14 cellular contexts compared by ENCODE assay signal in the genomic region with DNA sequence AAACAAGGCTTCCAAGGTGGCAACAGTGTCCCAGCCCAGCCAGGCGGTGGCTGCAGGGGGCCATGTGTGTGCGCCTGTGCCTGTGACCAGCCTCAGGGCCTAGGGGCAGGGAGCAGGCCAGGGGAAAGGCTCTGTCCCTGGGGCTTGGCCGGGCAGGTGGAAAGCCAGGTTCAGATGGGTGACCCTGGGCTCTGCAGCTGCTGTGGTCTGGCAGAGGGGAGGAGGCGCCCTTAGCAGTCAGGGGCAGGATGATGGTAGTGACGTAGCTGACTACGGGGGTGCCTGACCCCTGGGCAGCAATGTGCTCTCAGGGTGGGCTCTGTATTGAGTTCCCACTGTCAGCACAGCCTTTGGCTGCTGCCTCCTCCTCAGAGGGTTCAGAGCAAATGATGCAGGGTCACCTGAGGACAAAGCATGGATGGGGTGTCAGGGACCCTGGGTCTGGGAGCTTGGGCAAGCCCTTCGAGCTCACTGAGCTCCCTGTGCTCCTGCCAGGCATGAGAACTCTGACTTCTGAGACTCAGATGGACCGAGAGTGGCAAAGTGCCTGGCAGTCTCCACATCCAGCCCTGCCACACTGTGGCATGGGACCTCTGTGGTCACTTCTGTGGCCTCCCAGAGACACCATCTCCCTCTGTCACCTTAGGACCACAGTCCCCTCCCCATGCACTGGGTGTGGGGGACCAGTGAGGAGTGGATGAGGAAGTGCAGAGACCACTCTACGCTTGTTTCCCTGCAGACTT. TPM values are rescaled to one million over a fixed set of nuclear protein-coding genes. Genes with fewer than 3 reads are reported as not detected.
DNase-seq lines count a peak whose midpoint lies in the region; ATAC-seq lines count a peak whose summit lies in the region.
"Had no signal": no experiment of that assay in that cellular context is flagged by ENCODE, and none has a peak within 500 bp of the region (broad histone marks: within the 10 kb centered on the region; RNA-seq: fewer than 3 reads in every experiment).

No MANE protein-coding gene starts in this region.

- no peaks in the 10 kb centered on the region for H3K36me3 Mint-ChIP-seq in T-helper 1 cell treated with Interleukin-12 subunit alpha and Interleukin-12 subunit beta and Interleukin-4 antibody, amounts not matched to agents 30 μg/mL and 1 μg/mL, for 36 hours (ENCODE audit: low read depth)
- H3K36me3 Mint-ChIP-seq in CD4-positive, alpha-beta memory T cell = no peaks in the 10 kb centered on the region
- no peaks in the 10 kb centered on the region for H3K36me3 Mint-ChIP-seq in activated T-helper 17 cell treated with anti-CD3 and anti-CD28 coated beads, Interleukin-2, amount 50 U/mL, for 72 hours (ENCODE audit: low read depth)
- no peaks in the 10 kb centered on the region for H3K36me3 Mint-ChIP-seq in naive thymus-derived CD8-positive, alpha-beta T cell

- no peaks in the 10 kb centered on the region for H3K27me3 ChIP-seq in CD4-positive, alpha-beta memory T cell (ENCODE audit: insufficient read depth, low read length)
- H3K27me3 ChIP-seq: colonic mucosa, esophagus muscularis mucosa, MG63 had no signal

- peaks cover 65% of the 10 kb centered on the region for H3K4me1 ChIP-seq in CD4-positive, alpha-beta memory T cell (ENCODE audit: insufficient read depth, low read length)
- H3K4me1 ChIP-seq: colonic mucosa had no signal

- H3K36me3 ChIP-seq in CD4-positive, alpha-beta memory T cell (ENCODE audit: insufficient read depth, low read length) = no peaks in the 10 kb centered on the region
- H3K36me3 ChIP-seq: colonic mucosa, esophagus muscularis mucosa, MG63 had no signal

- no peak for DNase-seq in T-helper 1 cell
- no peak for DNase-seq in CD4-positive, alpha-beta memory T cell
- peak in 1 of 10 donors; percentile 62 for DNase-seq in naive thymus-derived CD8-positive, alpha-beta T cell
- DNase-seq in SKM-1 treated with dmso at 0.1 percent for 144 hours (lab: John Stamatoyannopoulos, UW; ENCODE audit: unreplicated experiment) = no peak
- DNase-seq in NCI-H2227 treated with DMSO at 0.1 percent for 48 hours (lab: John Stamatoyannopoulos, UW) = no peak
- DNase-seq in H4 (ENCODE audit: low spot score) = no peak
- DNase-seq: colonic mucosa, GDM1, MG63 had no signal

- peak overlapping the region; percentile 12 for H3K27ac ChIP-seq in CD4-positive, alpha-beta memory T cell (ENCODE audit: low read depth, low read length)
- H3K27ac ChIP-seq: colonic mucosa, esophagus muscularis mucosa had no signal

- intact Hi-C loops in CD4-positive, alpha-beta memory T cell (cut with micrococcal nuclease) = no loop called here

- H3K9me3 ChIP-seq in CD4-positive, alpha-beta memory T cell (ENCODE audit: control insufficient read depth in 1 of 2, low read length in 2 of 2) = no peaks in the 10 kb centered on the region
- H3K9me3 ChIP-seq: colonic mucosa, esophagus muscularis mucosa, MG63 had no signal

- H3K9me3 Mint-ChIP-seq in T-helper 1 cell treated with Interleukin-12 subunit alpha and Interleukin-12 subunit beta and Interleukin-4 antibody, amounts not matched to agents 30 μg/mL and 1 μg/mL, for 36 hours = no peaks in the 10 kb centered on the region
- H3K9me3 Mint-ChIP-seq in CD4-positive, alpha-beta memory T cell = peaks cover 0 to 1% (median 0%) of the 10 kb centered on the region in 8 donors
- H3K9me3 Mint-ChIP-seq in activated T-helper 17 cell treated with anti-CD3 and anti-CD28 coated beads, Interleukin-2, amount 50 U/mL, for 72 hours = no peaks in the 10 kb centered on the region
- no peaks in the 10 kb centered on the region for H3K9me3 Mint-ChIP-seq in naive thymus-derived CD8-positive, alpha-beta T cell

- no peak overlapping the region for H3K4me3 ChIP-seq in CD4-positive, alpha-beta memory T cell (ENCODE audit: low read length in 2 of 2)
- H3K4me3 ChIP-seq: colonic mucosa, esophagus muscularis mucosa, MG63 had no signal

- H3K27ac Mint-ChIP-seq in T-helper 1 cell treated with Interleukin-12 subunit alpha and Interleukin-12 subunit beta and Interleukin-4 antibody, amounts not matched to agents 30 μg/mL and 1 μg/mL, for 36 hours = peak overlapping the region; percentile 83
- H3K27ac Mint-ChIP-seq in CD4-positive, alpha-beta memory T cell = peak overlapping the region in 6 of 7 donors; percentile 19 to 93 (median 78)
- H3K27ac Mint-ChIP-seq in activated T-helper 17 cell treated with anti-CD3 and anti-CD28 coated beads, Interleukin-2, amount 50 U/mL, for 72 hours = peak overlapping the region; percentile 31
- H3K27ac Mint-ChIP-seq in naive thymus-derived CD8-positive, alpha-beta T cell = peak overlapping the region; percentile 92 to 99 (median 96)

- CTCF ChIA-PET in CD4-positive, alpha-beta memory T cell (lab: Charles Lee; ENCODE audit: partially characterized antibody) = interaction anchor here (0.8 to 2.6 kb wide), 5 partner anchors 11 to 53 kb away, joined by 3 to 18 read pairs (median 4); no protein-coding TSS in a partner anchor

- no peak for ATAC-seq in activated T-helper 17 cell treated with anti-CD3 and anti-CD28 coated beads, Interleukin-2, amount 50 U/mL, for 72 hours (replicated peaks)
- peak; percentile 9 for ATAC-seq in naive thymus-derived CD8-positive, alpha-beta T cell
- ATAC-seq: left colon had no signal

- no peaks in the 10 kb centered on the region for H3K27me3 Mint-ChIP-seq in T-helper 1 cell treated with Interleukin-12 subunit alpha and Interleukin-12 subunit beta and Interleukin-4 antibody, amounts not matched to agents 30 μg/mL and 1 μg/mL, for 36 hours (ENCODE audit: low read depth)
- no peaks in the 10 kb centered on the region for H3K27me3 Mint-ChIP-seq in CD4-positive, alpha-beta memory T cell
- no peaks in the 10 kb centered on the region for H3K27me3 Mint-ChIP-seq in activated T-helper 17 cell treated with anti-CD3 and anti-CD28 coated beads, Interleukin-2, amount 50 U/mL, for 72 hours
- no peaks in the 10 kb centered on the region for H3K27me3 Mint-ChIP-seq in naive thymus-derived CD8-positive, alpha-beta T cell

- H3K4me3 Mint-ChIP-seq in T-helper 1 cell treated with Interleukin-12 subunit alpha and Interleukin-12 subunit beta and Interleukin-4 antibody, amounts not matched to agents 30 μg/mL and 1 μg/mL, for 36 hours = peak overlapping the region; percentile 31
- peak overlapping the region in 5 of 8 donors; percentile 3 to 72 (median 68) for H3K4me3 Mint-ChIP-seq in CD4-positive, alpha-beta memory T cell
- peak overlapping the region; percentile 39 for H3K4me3 Mint-ChIP-seq in activated T-helper 17 cell treated with anti-CD3 and anti-CD28 coated beads, Interleukin-2, amount 50 U/mL, for 72 hours
- peak overlapping the region; percentile 10 to 86 (median 72) for H3K4me3 Mint-ChIP-seq in naive thymus-derived CD8-positive, alpha-beta T cell

- POLR2A ChIA-PET in CD4-positive, alpha-beta memory T cell (lab: Charles Lee; ENCODE audit: partially characterized antibody) = interaction anchor here (0.6 kb wide), 1 partner anchor 390 kb away, joined by 3 read pairs; no protein-coding TSS in a partner anchor
- POLR2A ChIA-PET in naive thymus-derived CD8-positive, alpha-beta T cell (lab: Charles Lee) = interaction anchor here (0.5 to 5.0 kb wide), 7 partner anchors 13 to 361 kb away, joined by 3 to 80 read pairs (median 4); no protein-coding TSS in a partner anchor

- peaks cover 37% of the 10 kb centered on the region for H3K4me1 Mint-ChIP-seq in T-helper 1 cell treated with Interleukin-12 subunit alpha and Interleukin-12 subunit beta and Interleukin-4 antibody, amounts not matched to agents 30 μg/mL and 1 μg/mL, for 36 hours (ENCODE audit: low read depth)
- H3K4me1 Mint-ChIP-seq in CD4-positive, alpha-beta memory T cell = peaks cover 28 to 71% (median 47%) of the 10 kb centered on the region in 4 donors
- H3K4me1 Mint-ChIP-seq in activated T-helper 17 cell treated with anti-CD3 and anti-CD28 coated beads, Interleukin-2, amount 50 U/mL, for 72 hours = peaks cover 6% of the 10 kb centered on the region
- peaks cover 36 to 84% (median 75%) of the 10 kb centered on the region in 4 donors for H3K4me1 Mint-ChIP-seq in naive thymus-derived CD8-positive, alpha-beta T cell

RNA-seq across cellular contexts. Expression of a gene that starts 56.6 kb away (rescaled TPM):
- total RNA-seq in CD4-positive, alpha-beta memory T cell = not detected
- not detected for polyA plus RNA-seq in CD4-positive, alpha-beta memory T cell
- total RNA-seq in activated T-helper 17 cell treated with anti-CD3 and anti-CD28 coated beads, Interleukin-2, amount 50 U/mL, for 72 hours = under 1 TPM in 1 of 2 donors, not detected in 1; 0.19 TPM
- not detected for total RNA-seq in naive thymus-derived CD8-positive, alpha-beta T cell
- not detected for polyA plus RNA-seq in naive thymus-derived CD8-positive, alpha-beta T cell
- 1.4 and 1.5 TPM in 2 replicates for total RNA-seq in H4 (2014; rRNA removed; shearing (Covaris generic))
- total RNA-seq: urinary bladder had no signal
- polyA plus RNA-seq: urinary bladder had no signal

Comparison
In these comparisons a context has a peak if more than half of its experiments do, and no peak if none do; other contexts are left out.
1. H3K27ac Mint-ChIP-seq: peak in every context shown above with its lines; median percentile 96 in naive thymus-derived CD8-positive, alpha-beta T cell; 83 in T-helper 1 cell treated with Interleukin-12 subunit alpha and Interleukin-12 subunit beta and Interleukin-4 antibody, amounts not matched to agents 30 μg/mL and 1 μg/mL, for 36 hours; 78 in CD4-positive, alpha-beta memory T cell; 31 in activated T-helper 17 cell treated with anti-CD3 and anti-CD28 coated beads, Interleukin-2, amount 50 U/mL, for 72 hours.